Comparison of ENCODE assay signal across 8 cellular contexts in genomic region chr1:183023146-183023600, GRCh38. TPM values are rescaled to one million over a fixed set of nuclear protein-coding genes. Genes with fewer than 3 reads are reported as not detected.
A peak's percentile ranks its signal among the peaks of the same experiment; 100 is the strongest.
DNase-seq lines count a peak whose midpoint lies in the region; ATAC-seq, FAIRE-seq and TF ChIP-seq lines count a peak whose summit lies in the region.

TSS of gene LAMC1 (plus strand) at chr1:183023420. CDS start at chr1:183023717, 297 bp downstream.

- no peak for TF ChIP-seq POLR2A in GM12892 (IDR thresholded peaks at IDR 0.05; ENCODE audit: low read depth, low read length)

- H3K36me3 Mint-ChIP-seq in WTC11 (no peaks in the 10 kb centered on the region), endothelial cell (ENCODE audit: low read depth, unreplicated experiment) (peaks cover 8% of the 10 kb centered on the region), memory B cell (no peaks in the 10 kb centered on the region)

- peak within 1 kb of the TSS; percentile 75 for H3K27ac ChIP-seq in substantia nigra (ENCODE audit: low read depth, low read length, poor library complexity, severe bottlenecking)

- DNase-seq in AG04449 (ENCODE audit: low read depth, low spot score): no peak
- peak; percentile 58 for DNase-seq in GM12892 (ENCODE audit: insufficient read length)
- peak; percentile 51 for DNase-seq in NCI-H128 (lab: John Stamatoyannopoulos, UW; ENCODE audit: unreplicated experiment)
- DNase-seq in WTC11 (ENCODE audit: low spot score): peak; percentile 92
- DNase-seq in endothelial cell (ENCODE audit: low spot score): peak; percentile 90
- DNase-seq in memory B cell (ENCODE audit: low spot score in 2 of 2): peak; percentile 46 to 69
- DNase-seq in substantia nigra (lab: John Stamatoyannopoulos, UW): peak in 36 of 49 donors; percentile 2 to 75 (median 30)

- H3K4me1 Mint-ChIP-seq in WTC11 (peaks cover 56% of the 10 kb centered on the region), endothelial cell (ENCODE audit: unreplicated experiment) (peaks cover 56% of the 10 kb centered on the region), memory B cell (peaks cover 24% of the 10 kb centered on the region)

- POLR2A ChIA-PET in AG04449 (lab: Yijun Ruan, JAX): no interaction called here
- POLR2A ChIA-PET in WTC11 (lab: Charles Lee): no interaction called here

- H3K27ac Mint-ChIP-seq in WTC11: peak within 1 kb of the TSS; percentile 71
- peak within 1 kb of the TSS; percentile 95 for H3K27ac Mint-ChIP-seq in endothelial cell (ENCODE audit: unreplicated experiment)
- peak within 1 kb of the TSS; percentile 23 for H3K27ac Mint-ChIP-seq in memory B cell

- CTCF ChIA-PET in AG04449 (lab: Yijun Ruan, JAX) (no interaction called here), WTC11 (lab: Charles Lee) (no interaction called here)

- peak; percentile 41 for ATAC-seq in HG02759 (IDR thresholded peaks at IDR 0.05; ENCODE audit: unreplicated experiment)
- ATAC-seq in WTC11: peak; percentile 80
- peak; percentile 47 for ATAC-seq in memory B cell (ENCODE audit: low read depth)

- H3K9me3 Mint-ChIP-seq in WTC11 (no peaks in the 10 kb centered on the region), endothelial cell (ENCODE audit: unreplicated experiment) (no peaks in the 10 kb centered on the region), memory B cell (no peaks in the 10 kb centered on the region)

- FAIRE-seq in GM12892 (lab: Jason Lieb, UNC): no peak

- peak within 1 kb of the TSS; percentile 87 for H3K4me3 ChIP-seq in AG04449 (ENCODE audit: low read depth, low read length)

- TF ChIP-seq CTCF in AG04449 (IDR thresholded peaks at IDR 0.05; ENCODE audit: insufficient read depth, low read length, missing control alignments) (no peak), WTC11 (IDR thresholded peaks at IDR 0.05) (no peak), endothelial cell (IDR thresholded peaks at IDR 0.05; ENCODE audit: unreplicated experiment) (peak; percentile 6)

- H3K27me3 Mint-ChIP-seq in WTC11 (ENCODE audit: low read depth): peaks cover 9% of the 10 kb centered on the region
- peaks cover 12% of the 10 kb centered on the region for H3K27me3 Mint-ChIP-seq in endothelial cell (ENCODE audit: unreplicated experiment)
- H3K27me3 Mint-ChIP-seq in memory B cell: peaks cover 1% of the 10 kb centered on the region

- H3K4me3 Mint-ChIP-seq in WTC11 (peak within 1 kb of the TSS; percentile 92), endothelial cell (ENCODE audit: unreplicated experiment) (peak within 1 kb of the TSS; percentile 94), memory B cell (peak within 1 kb of the TSS; percentile 94)

TF ChIP-seq in WTC11, 78 proteins besides CTCF, POLR2A, EP300 and RAD21 (continues in another document):
- TF ChIP-seq, protein P1, sequence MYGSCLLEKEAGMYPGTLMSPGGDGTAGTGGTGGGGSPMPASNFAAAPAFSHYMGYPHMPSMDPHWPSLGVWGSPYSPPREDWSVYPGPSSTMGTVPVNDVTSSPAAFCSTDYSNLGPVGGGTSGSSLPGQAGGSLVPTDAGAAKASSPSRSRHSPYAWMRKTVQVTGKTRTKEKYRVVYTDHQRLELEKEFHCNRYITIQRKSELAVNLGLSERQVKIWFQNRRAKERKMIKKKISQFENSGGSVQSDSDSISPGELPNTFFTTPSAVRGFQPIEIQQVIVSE (CRISPR knock-in tag; IDR thresholded peaks at IDR 0.05; ENCODE audit: borderline replicate concordance): no peak
- no peak for TF ChIP-seq RELA (CRISPR knock-in tag; IDR thresholded peaks at IDR 0.05; ENCODE audit: borderline replicate concordance)
- TF ChIP-seq MLX (CRISPR knock-in tag; IDR thresholded peaks at IDR 0.05): no peak
- TF ChIP-seq EMX1 (CRISPR knock-in tag; IDR thresholded peaks at IDR 0.05): no peak
- TF ChIP-seq OVOL2 (CRISPR knock-in tag; IDR thresholded peaks at IDR 0.05; ENCODE audit: borderline replicate concordance): no peak
- no peak for TF ChIP-seq GABPB1 (CRISPR knock-in tag; IDR thresholded peaks at IDR 0.05)
- no peak for TF ChIP-seq ZNF263 (CRISPR knock-in tag; IDR thresholded peaks at IDR 0.05; ENCODE audit: low read depth)
- TF ChIP-seq, protein P2, sequence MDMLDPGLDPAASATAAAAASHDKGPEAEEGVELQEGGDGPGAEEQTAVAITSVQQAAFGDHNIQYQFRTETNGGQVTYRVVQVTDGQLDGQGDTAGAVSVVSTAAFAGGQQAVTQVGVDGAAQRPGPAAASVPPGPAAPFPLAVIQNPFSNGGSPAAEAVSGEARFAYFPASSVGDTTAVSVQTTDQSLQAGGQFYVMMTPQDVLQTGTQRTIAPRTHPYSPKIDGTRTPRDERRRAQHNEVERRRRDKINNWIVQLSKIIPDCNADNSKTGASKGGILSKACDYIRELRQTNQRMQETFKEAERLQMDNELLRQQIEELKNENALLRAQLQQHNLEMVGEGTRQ (CRISPR knock-in tag; IDR thresholded peaks at IDR 0.05): 0 out of 2 replicates have a peak, but pooled peaks have one; percentile 15
- 0 out of 2 replicates have a peak, but pooled peaks have one; percentile 35 for TF ChIP-seq CBFB (CRISPR knock-in tag; IDR thresholded peaks at IDR 0.05; ENCODE audit: low read depth)
- peak; percentile 53; the same call in 1 of the 2 replicates for TF ChIP-seq FOXK1 (CRISPR knock-in tag; IDR thresholded peaks at IDR 0.05)
- no peak for TF ChIP-seq MYBL2 (CRISPR knock-in tag; IDR thresholded peaks at IDR 0.05)
- TF ChIP-seq HMGA2 (CRISPR knock-in tag; IDR thresholded peaks at IDR 0.05): no peak
- TF ChIP-seq FOXP4 (CRISPR knock-in tag; IDR thresholded peaks at IDR 0.05): peak; percentile 61
- TF ChIP-seq FOXP1 (CRISPR knock-in tag; IDR thresholded peaks at IDR 0.05; ENCODE audit: borderline replicate concordance): no peak
- TF ChIP-seq NFYB (CRISPR knock-in tag; conservative IDR thresholded peaks at IDR 0.05; ENCODE audit: low read depth): no peak
- no peak for TF ChIP-seq ZNF396 (CRISPR knock-in tag; IDR thresholded peaks at IDR 0.05; ENCODE audit: borderline replicate concordance)
- TF ChIP-seq ZNF219 (CRISPR knock-in tag; IDR thresholded peaks at IDR 0.05; ENCODE audit: borderline replicate concordance): no peak
- no peak for TF ChIP-seq ZNF281 (CRISPR knock-in tag; IDR thresholded peaks at IDR 0.05)
- TF ChIP-seq, protein P3, sequence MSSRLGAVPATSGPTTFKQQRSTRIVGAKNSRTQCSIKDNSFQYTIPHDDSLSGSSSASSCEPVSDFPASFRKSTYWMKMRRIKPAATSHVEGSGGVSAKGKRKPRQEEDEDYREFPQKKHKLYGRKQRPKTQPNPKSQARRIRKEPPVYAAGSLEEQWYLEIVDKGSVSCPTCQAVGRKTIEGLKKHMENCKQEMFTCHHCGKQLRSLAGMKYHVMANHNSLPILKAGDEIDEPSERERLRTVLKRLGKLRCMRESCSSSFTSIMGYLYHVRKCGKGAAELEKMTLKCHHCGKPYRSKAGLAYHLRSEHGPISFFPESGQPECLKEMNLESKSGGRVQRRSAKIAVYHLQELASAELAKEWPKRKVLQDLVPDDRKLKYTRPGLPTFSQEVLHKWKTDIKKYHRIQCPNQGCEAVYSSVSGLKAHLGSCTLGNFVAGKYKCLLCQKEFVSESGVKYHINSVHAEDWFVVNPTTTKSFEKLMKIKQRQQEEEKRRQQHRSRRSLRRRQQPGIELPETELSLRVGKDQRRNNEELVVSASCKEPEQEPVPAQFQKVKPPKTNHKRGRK (CRISPR knock-in tag; IDR thresholded peaks at IDR 0.05; ENCODE audit: borderline replicate concordance): no peak

RNA-seq across cellular contexts. Expression of gene LAMC1, which starts in this region (rescaled TPM):
- polyA plus RNA-seq in GM12892 (2012; ENCODE audit: missing spikeins): 3.8 TPM
- 133 to 162 TPM (median 135 TPM) in 3 replicates for total RNA-seq in WTC11 (2021)
- 265 TPM for total RNA-seq in endothelial cell (ENCODE audit: unreplicated experiment)

Comparison
In these comparisons a context has a peak if more than half of its experiments do, and no peak if none do; other contexts are left out.
1. H3K27ac Mint-ChIP-seq: peak in every context shown above with its lines; median percentile 95 in endothelial cell; 71 in WTC11; 23 in memory B cell.